ENCODE assay signal across 1 cellular context in genomic region chr13:19967619-19968018, GRCh38.
TF ChIP-seq lines count a peak whose summit lies in the region.

No MANE protein-coding gene starts in this region.

TF ChIP-seq in HepG2, 621 proteins besides CTCF, POLR2A, EP300 and RAD21:
- TF ChIP-seq STAG1 (CRISPR knock-in tag; IDR thresholded peaks at IDR 0.05) (0 out of 2 replicates have a peak, but pooled peaks have one; percentile 13), SKI (IDR thresholded peaks at IDR 0.05; ENCODE audit: partially characterized antibody) (no peak), ZNF768 (CRISPR knock-in tag; IDR thresholded peaks at IDR 0.05) (no peak), PHF21A (CRISPR knock-in tag; IDR thresholded peaks at IDR 0.05) (no peak), ZNF276 (CRISPR knock-in tag; IDR thresholded peaks at IDR 0.05; ENCODE audit: low read depth) (no peak)
